Comparison of ENCODE assay signal across 8 cellular contexts in genomic region chr12:53974084-53975018, GRCh38. TPM values are rescaled to one million over a fixed set of nuclear protein-coding genes. Genes with fewer than 3 reads are reported as not detected.
A peak's percentile ranks its signal among the peaks of the same experiment; 100 is the strongest.
DNase-seq lines count a peak whose midpoint lies in the region; ATAC-seq and TF ChIP-seq lines count a peak whose summit lies in the region.

TSS of gene HOTAIR (minus strand) at chr12:53974954.

- H3K4me3 ChIP-seq in thoracic aorta: peak within 1 kb of the TSS; percentile 63

- TF ChIP-seq CTCF in RWPE1 (conservative IDR thresholded peaks at IDR 0.05; ENCODE audit: low read depth) (no peak), thoracic aorta (IDR thresholded peaks at IDR 0.05) (no peak)

- H3K36me3 Mint-ChIP-seq in stimulated activated naive CD8-positive, alpha-beta T cell treated with anti-CD3 and anti-CD28 coated beads, Interleukin-15, Interleukin-2, amounts not matched to agents 100 ng/mL and 50 ng/mL, for 24 hours (ENCODE audit: low read depth): peaks cover 9% of the 10 kb centered on the region

- H3K4me3 Mint-ChIP-seq in stimulated activated naive CD8-positive, alpha-beta T cell treated with anti-CD3 and anti-CD28 coated beads, Interleukin-15, Interleukin-2, amounts not matched to agents 100 ng/mL and 50 ng/mL, for 24 hours: peak within 1 kb of the TSS; percentile 48

- peaks cover 92% of the 10 kb centered on the region for H3K27me3 Mint-ChIP-seq in stimulated activated naive CD8-positive, alpha-beta T cell treated with anti-CD3 and anti-CD28 coated beads, Interleukin-15, Interleukin-2, amounts not matched to agents 100 ng/mL and 50 ng/mL, for 24 hours

- peaks cover 18% of the 10 kb centered on the region for H3K4me1 Mint-ChIP-seq in stimulated activated naive CD8-positive, alpha-beta T cell treated with anti-CD3 and anti-CD28 coated beads, Interleukin-15, Interleukin-2, amounts not matched to agents 100 ng/mL and 50 ng/mL, for 24 hours (ENCODE audit: low read depth)

- POLR2A ChIA-PET in RWPE1 (lab: Yijun Ruan, JAX; ENCODE audit: low non-redundant PET): interaction anchor here (0.6 kb wide), 2 partner anchors 30 to 34 kb away, joined by 5 to 6 read pairs; no protein-coding TSS in a partner anchor

- H3K4me1 ChIP-seq in thoracic aorta (ENCODE audit: control insufficient read depth in 1 of 2, low read depth in 2 of 2): peaks cover 16 to 24% of the 10 kb centered on the region in 2 donors

- peak within 1 kb of the TSS; percentile 68 for H3K27ac Mint-ChIP-seq in stimulated activated naive CD8-positive, alpha-beta T cell treated with anti-CD3 and anti-CD28 coated beads, Interleukin-15, Interleukin-2, amounts not matched to agents 100 ng/mL and 50 ng/mL, for 24 hours

- no peaks in the 10 kb centered on the region for H3K9me3 ChIP-seq in thoracic aorta

- no peak for ATAC-seq in stimulated activated naive CD8-positive, alpha-beta T cell treated with anti-CD3 and anti-CD28 coated beads, Interleukin-15, Interleukin-2, amounts not matched to agents 100 U/mL and 50 U/mL, for 24 hours
- no peak for ATAC-seq in thoracic aorta (ENCODE audit: insufficient number of reproducible peaks, low FRiP score, low read depth)
- ATAC-seq in GM21526 (IDR thresholded peaks at IDR 0.05; ENCODE audit: low FRiP score, unreplicated experiment): no peak
- ATAC-seq in GM19023 (IDR thresholded peaks at IDR 0.05; ENCODE audit: unreplicated experiment): no peak

- H3K27ac ChIP-seq in RWPE1 (peak within 1 kb of the TSS; percentile 39), thoracic aorta (no peak within 1 kb of the TSS)

- no peaks in the 10 kb centered on the region for H3K36me3 ChIP-seq in thoracic aorta

- H3K27me3 ChIP-seq in thoracic aorta (replicated peaks; ENCODE audit: insufficient read depth): peaks cover 58% of the 10 kb centered on the region

- no peaks in the 10 kb centered on the region for H3K9me3 Mint-ChIP-seq in stimulated activated naive CD8-positive, alpha-beta T cell treated with anti-CD3 and anti-CD28 coated beads, Interleukin-15, Interleukin-2, amounts not matched to agents 100 ng/mL and 50 ng/mL, for 24 hours

- DNase-seq in stimulated activated naive CD8-positive, alpha-beta T cell treated with anti-CD3 and anti-CD28 coated beads, Interleukin-15, Interleukin-2, amounts not matched to agents 100 U/mL and 50 U/mL, for 24 hours: no peak
- DNase-seq in RWPE1 (ENCODE audit: low spot score) (peak; percentile 76), germinal center (ENCODE audit: low spot score) (peak; percentile 58), thoracic aorta (ENCODE audit: low spot score) (no peak), globus pallidus (ENCODE audit: low spot score) (no peak)

- CTCF ChIA-PET in RWPE1 (lab: Yijun Ruan, JAX): interaction anchor here (0.6 to 1.2 kb wide), 4 partner anchors 10 to 240 kb away, joined by 3 to 6 read pairs (median 4); partner anchors contain the start of gene HOXC10

RNA-seq across cellular contexts. Expression of gene HOTAIR, which starts in this region (rescaled TPM):
- not detected for total RNA-seq in thoracic aorta

Comparison
In these comparisons a context has a peak if more than half of its experiments do, and no peak if none do; other contexts are left out.
1. DNase-seq: peak in RWPE1 (single experiment) and germinal center (single experiment); none in stimulated activated naive CD8-positive, alpha-beta T cell treated with anti-CD3 and anti-CD28 coated beads, Interleukin-15, Interleukin-2, amounts not matched to agents 100 U/mL and 50 U/mL, for 24 hours (single experiment), thoracic aorta (single experiment) and globus pallidus (single experiment).